ENCODE assay signal across 20 cellular contexts in genomic region chr2:39486071-39486470, GRCh38. TPM values are rescaled to one million over a fixed set of nuclear protein-coding genes. Genes with fewer than 3 reads are reported as not detected.
DNase-seq lines count a peak whose midpoint lies in the region; ATAC-seq and TF ChIP-seq lines count a peak whose summit lies in the region.
"Had no signal": no experiment of that assay in that cellular context is flagged by ENCODE, and none has a peak within 500 bp of the region (broad histone marks: within the 10 kb centered on the region; RNA-seq: fewer than 3 reads in every experiment).

No MANE protein-coding gene starts in this region.

- no peak overlapping the region for H2BK5ac ChIP-seq in mesendoderm (ENCODE audit: low read length)

- no peak overlapping the region for H2BK120ac ChIP-seq in mesendoderm (ENCODE audit: low read depth, low read length)

- DNase-seq in left ventricle myocardium superior (no peak), Right ventricle myocardium inferior (ENCODE audit: missing footprints) (no peak), SK-MEL-5 (ENCODE audit: low read depth, low spot score) (peak; percentile 37), mesendoderm (no peak), NCI-H446 treated with DMSO at 0.1 percent for 48 hours (lab: John Stamatoyannopoulos, UW) (no peak), suprapubic skin (ENCODE audit: low spot score in 2 of 2) (no peak), SW480 (ENCODE audit: low spot score) (no peak)
- DNase-seq: CD8-positive, alpha-beta memory T cell; DMS79 treated with DMSO at 0.1 percent for 48 hours; GDM1; HCEC 1CT; KG1; NCI-H1092; NCI-H2081 treated with DMSO at 0.1 percent for 48 hours; NCI-H510A treated with DMSO at 0.1 percent for 48 hours; NCI-H82; PC-9; SK-N-SH had no signal

- H3K36me3 ChIP-seq in mesendoderm (ENCODE audit: control insufficient read depth, insufficient read depth, low read length) (no peaks in the 10 kb centered on the region), suprapubic skin (no peaks in the 10 kb centered on the region)
- H3K36me3 ChIP-seq: BLaER1 treated with 17β-estradiol and CSF1 and Interleukin-3, amounts not matched to agents 10 nM and 100 nM had no signal

- no peaks in the 10 kb centered on the region for H3K27me3 ChIP-seq in mesendoderm (ENCODE audit: insufficient read depth, low read length, poor library complexity)
- H3K27me3 ChIP-seq in suprapubic skin = no peaks in the 10 kb centered on the region

- H3K4me2 ChIP-seq in mesendoderm (ENCODE audit: low read length) = no peak overlapping the region
- H3K4me2 ChIP-seq: PC-9, SK-N-SH had no signal

- no peak for TF ChIP-seq POLR2A in suprapubic skin (IDR thresholded peaks at IDR 0.05)

- H4K8ac ChIP-seq in mesendoderm (ENCODE audit: low read depth, low read length) = no peak overlapping the region

- H3K4me3 ChIP-seq in mesendoderm (ENCODE audit: low read length) = no peak overlapping the region
- no peak overlapping the region for H3K4me3 ChIP-seq in suprapubic skin
- H3K4me3 ChIP-seq: BLaER1 treated with 17β-estradiol and CSF1 and Interleukin-3, amounts not matched to agents 10 nM and 100 nM; PC-9 had no signal

- in situ Hi-C loops in SK-MEL-5 (cut with HindIII; ENCODE audit: low pct_unique_long_range_greater_than_20kb, low sequenced_read_pairs) = no loop called here

- no peak overlapping the region for H3K23ac ChIP-seq in mesendoderm (ENCODE audit: low read length)

- H3K18ac ChIP-seq in mesendoderm (ENCODE audit: low read length) = no peak overlapping the region

- no peak for TF ChIP-seq CTCF in suprapubic skin (IDR thresholded peaks at IDR 0.05)

- H3K9ac ChIP-seq in mesendoderm (ENCODE audit: low read length) = no peak overlapping the region
- H3K9ac ChIP-seq: BLaER1 treated with 17β-estradiol and CSF1 and Interleukin-3, amounts not matched to agents 10 nM and 100 nM; SK-N-SH had no signal

- H3K4me1 ChIP-seq in mesendoderm (ENCODE audit: control insufficient read depth, low read depth, low read length) = no peaks in the 10 kb centered on the region
- H3K4me1 ChIP-seq in suprapubic skin = no peaks in the 10 kb centered on the region

- peak; percentile 51 for ATAC-seq in left ventricle myocardium superior
- no peak for ATAC-seq in Right ventricle myocardium inferior
- ATAC-seq in HG03432 (IDR thresholded peaks at IDR 0.05; ENCODE audit: unreplicated experiment) = no peak

- no peak overlapping the region for H3K4ac ChIP-seq in mesendoderm (ENCODE audit: low read depth, low read length)

- H2BK15ac ChIP-seq in mesendoderm (replicated peaks; ENCODE audit: low read depth) = no peak overlapping the region

- no peak overlapping the region for H4K5ac ChIP-seq in mesendoderm (ENCODE audit: low read length)

- H3K9me3 ChIP-seq in suprapubic skin = no peaks in the 10 kb centered on the region
- H3K9me3 ChIP-seq: SK-N-SH had no signal

- no peak for TF ChIP-seq EP300 in suprapubic skin (IDR thresholded peaks at IDR 0.05)

- peak overlapping the region; percentile 83 for H2AK5ac ChIP-seq in mesendoderm (ENCODE audit: low read length)

- no peak overlapping the region for H3K56ac ChIP-seq in mesendoderm (ENCODE audit: low read length)

- H3K79me1 ChIP-seq in mesendoderm (ENCODE audit: low read length) = no peaks in the 10 kb centered on the region

- WGBS in mesendoderm (ENCODE audit: extremely low coverage, insufficient coverage, low lambda C conversion rate) = no CpG with 5 or more reads among the region's 2 CpGs
- 93% methylated on average over 2 of the region's 2 CpGs for WGBS in suprapubic skin

- no peak overlapping the region for H3K27ac ChIP-seq in mesendoderm (ENCODE audit: low read depth, low read length)
- H3K27ac ChIP-seq in suprapubic skin = no peak overlapping the region
- H3K27ac ChIP-seq: BLaER1 treated with 17β-estradiol and CSF1 and Interleukin-3, amounts not matched to agents 10 nM and 100 nM; PC-9 had no signal

- no peaks in the 10 kb centered on the region for H3K79me2 ChIP-seq in mesendoderm (ENCODE audit: control insufficient read depth, insufficient read depth, low read length)

- intact Hi-C loops in left ventricle myocardium superior (cut with micrococcal nuclease) = no loop called here
- intact Hi-C loops in Right ventricle myocardium inferior (cut with DNase I) = no loop called here

RNA-seq across cellular contexts. Expression of gene MAP4K3, which starts 49.0 kb away (rescaled TPM):
- total RNA-seq in left ventricle myocardium superior = 31.4 TPM
- 32.3 TPM for total RNA-seq in Right ventricle myocardium inferior
- total RNA-seq in SK-MEL-5 (2014; rRNA removed; shearing (Covaris generic)) = 68.4 and 73.1 TPM in 2 replicates
- 25.8 and 39.0 TPM in 2 replicates for polyA plus RNA-seq in SK-MEL-5 (2015; cell fraction: cytosol; rRNA removed)
- polyA plus RNA-seq in SK-MEL-5 (2015; cell fraction: nucleus; rRNA removed) = 45.6 and 68.0 TPM in 2 replicates
- 24.1 TPM for polyA plus RNA-seq in mesendoderm (2013, experiment 1 of 2)
- 25.5 TPM for polyA plus RNA-seq in mesendoderm (2013, experiment 2 of 2)
- total RNA-seq in suprapubic skin = 10 to 100 TPM; 26.3 to 59.9 (median 37.8) TPM
